In genomic region chr5:19733612-19734495, GRCh38 we compare ENCODE assay signal across 28 cellular contexts.
A peak's percentile ranks its signal among the peaks of the same experiment; 100 is the strongest.
DNase-seq lines count a peak whose midpoint lies in the region; ATAC-seq and TF ChIP-seq lines count a peak whose summit lies in the region.
"Had no signal": no experiment of that assay in that cellular context is flagged by ENCODE, and none has a peak within 500 bp of the region (broad histone marks: within the 10 kb centered on the region; RNA-seq: fewer than 3 reads in every experiment).

No MANE protein-coding gene starts in this region.

- H3K27me3 Mint-ChIP-seq in activated CD8-positive, alpha-beta memory T cell treated with anti-CD3 and anti-CD28 coated beads, Interleukin-2, amount 10 ng/mL, durations not matched to agents 7 days and 5 days = no peaks in the 10 kb centered on the region
- H3K27me3 Mint-ChIP-seq: activated T-helper 17 cell treated with anti-CD3 and anti-CD28 coated beads, Interleukin-2, amount 50 U/mL, for 72 hours; memory B cell; stimulated activated naive CD8-positive, alpha-beta T cell treated with anti-CD3 and anti-CD28 coated beads, Interleukin-15, Interleukin-2, amounts not matched to agents 100 ng/mL and 50 ng/mL, for 24 hours had no signal

- DNase-seq in mammary epithelial cell = peak; percentile 18
- DNase-seq in breast epithelium (ENCODE audit: low spot score in 2 of 2) = no peak
- peak; percentile 2 for DNase-seq in adipocyte (ENCODE audit: low read depth)
- no peak for DNase-seq in lower lobe of right lung
- no peak for DNase-seq in activated CD8-positive, alpha-beta memory T cell treated with anti-CD3 and anti-CD28 coated beads, Interleukin-2, amount 10 ng/mL, durations not matched to agents 7 days and 5 days
- no peak for DNase-seq in tibial nerve (ENCODE audit: low spot score in 2 of 2)
- no peak for DNase-seq in trophoblast cell
- DNase-seq in AG08395 (ENCODE audit: low spot score) = no peak
- DNase-seq: activated CD8-positive, alpha-beta T cell treated with anti-CD3 and anti-CD28 coated beads, Interleukin-2, amount 10 ng/mL, durations not matched to agents 7 days and 5 days; activated naive CD4-positive, alpha-beta T cell treated with anti-CD3 and anti-CD28 coated beads, Interleukin-2, amount 50 U/mL, for 16 hours; amygdala; Calu3; dorsolateral prefrontal cortex; Karpas-422; left cardiac atrium; NCI-H1417; NCI-H2029; NK-92 treated with Interleukin-12 subunit alpha and Interleukin-12 subunit beta, amount 100 ng/mL, for 24 hours; pancreas; testis had no signal

- H3K4me1 Mint-ChIP-seq in activated CD8-positive, alpha-beta memory T cell treated with anti-CD3 and anti-CD28 coated beads, Interleukin-2, amount 10 ng/mL, durations not matched to agents 7 days and 5 days = no peaks in the 10 kb centered on the region
- H3K4me1 Mint-ChIP-seq: activated T-helper 17 cell treated with anti-CD3 and anti-CD28 coated beads, Interleukin-2, amount 50 U/mL, for 72 hours; memory B cell; neural crest cell had no signal

- H3K79me1 ChIP-seq in trophoblast cell (ENCODE audit: low read length) = no peaks in the 10 kb centered on the region

- no peaks in the 10 kb centered on the region for H3K36me3 Mint-ChIP-seq in activated CD8-positive, alpha-beta memory T cell treated with anti-CD3 and anti-CD28 coated beads, Interleukin-2, amount 10 ng/mL, durations not matched to agents 7 days and 5 days
- H3K36me3 Mint-ChIP-seq: memory B cell had no signal

- no peak for TF ChIP-seq EP300 in tibial nerve (IDR thresholded peaks at IDR 0.05)

- no peak overlapping the region for H3K4me3 Mint-ChIP-seq in activated CD8-positive, alpha-beta memory T cell treated with anti-CD3 and anti-CD28 coated beads, Interleukin-2, amount 10 ng/mL, durations not matched to agents 7 days and 5 days
- H3K4me3 Mint-ChIP-seq: activated CD8-positive, alpha-beta T cell treated with anti-CD3 and anti-CD28 coated beads, Interleukin-2, amount 10 ng/mL, durations not matched to agents 7 days and 5 days; activated T-helper 17 cell treated with anti-CD3 and anti-CD28 coated beads, Interleukin-2, amount 50 U/mL, for 72 hours; memory B cell; neural crest cell; stimulated activated naive CD8-positive, alpha-beta T cell treated with anti-CD3 and anti-CD28 coated beads, Interleukin-15, Interleukin-2, amounts not matched to agents 100 ng/mL and 50 ng/mL, for 24 hours; T-helper 2 cell treated with Interferon-gamma antibody and Interleukin-4, amounts not matched to agents 5 μg/mL and 100 μg/mL, for 36 hours had no signal

- dilution Hi-C loops in mammary epithelial cell (cut with HindIII; ENCODE audit: low sequenced_read_pairs) = no loop called here

- H2BK120ac ChIP-seq in trophoblast cell (ENCODE audit: insufficient read depth, low read length, poor library complexity) = no peak overlapping the region

- in situ Hi-C loops in mammary epithelial cell (cut with MboI; ENCODE audit: low sequenced_read_pairs in 2 of 2) = no loop called here

- H3K27ac ChIP-seq in mammary epithelial cell (ENCODE audit: insufficient read depth, low read depth, low read length) = no peak overlapping the region
- H3K27ac ChIP-seq in breast epithelium = no peak overlapping the region
- H3K27ac ChIP-seq in lower lobe of right lung = no peak overlapping the region
- H3K27ac ChIP-seq in tibial nerve = no peak overlapping the region
- H3K27ac ChIP-seq in trophoblast cell (ENCODE audit: low read depth, low read length) = no peak overlapping the region
- H3K27ac ChIP-seq: dorsolateral prefrontal cortex, gastroesophageal sphincter, pancreas, skin epidermis, testis had no signal

- no peaks in the 10 kb centered on the region for H4K20me1 ChIP-seq in mammary epithelial cell (ENCODE audit: insufficient read depth, low read length)

- intact Hi-C loops in mammary epithelial cell (cut with micrococcal nuclease) = no loop called here
- intact Hi-C loops in breast epithelium (cut with DNase I; ENCODE audit: low total_unique reads) = no loop called here
- intact Hi-C loops in lower lobe of right lung (cut with DNase I) = no loop called here

- H3K23ac ChIP-seq in trophoblast cell (ENCODE audit: low read length) = no peak overlapping the region

- H4K8ac ChIP-seq in trophoblast cell (ENCODE audit: low read depth, low read length) = no peak overlapping the region

- H3K36me3 ChIP-seq in mammary epithelial cell (ENCODE audit: insufficient read depth, low read length) = no peaks in the 10 kb centered on the region
- no peaks in the 10 kb centered on the region for H3K36me3 ChIP-seq in breast epithelium
- H3K36me3 ChIP-seq in adipocyte (ENCODE audit: control insufficient read depth, insufficient read depth, low read length, severe bottlenecking) = no peaks in the 10 kb centered on the region
- H3K36me3 ChIP-seq in lower lobe of right lung = no peaks in the 10 kb centered on the region
- H3K36me3 ChIP-seq in tibial nerve = no peaks in the 10 kb centered on the region
- no peaks in the 10 kb centered on the region for H3K36me3 ChIP-seq in trophoblast cell (ENCODE audit: control insufficient read depth in 1 of 2, insufficient read depth in 2 of 2, low read length in 2 of 2)
- H3K36me3 ChIP-seq: gastroesophageal sphincter, HAP-1, pancreas had no signal

- no peaks in the 10 kb centered on the region for H3K79me2 ChIP-seq in mammary epithelial cell (ENCODE audit: insufficient read depth, low read length)
- no peaks in the 10 kb centered on the region for H3K79me2 ChIP-seq in trophoblast cell (ENCODE audit: control insufficient read depth, insufficient read depth, low read length, poor library complexity)

- no peak overlapping the region for H3K27ac Mint-ChIP-seq in activated CD8-positive, alpha-beta memory T cell treated with anti-CD3 and anti-CD28 coated beads, Interleukin-2, amount 10 ng/mL, durations not matched to agents 7 days and 5 days
- H3K27ac Mint-ChIP-seq: activated CD8-positive, alpha-beta T cell treated with anti-CD3 and anti-CD28 coated beads, Interleukin-2, amount 10 ng/mL, durations not matched to agents 7 days and 5 days; activated T-helper 17 cell treated with anti-CD3 and anti-CD28 coated beads, Interleukin-2, amount 50 U/mL, for 72 hours; memory B cell; stimulated activated naive CD8-positive, alpha-beta T cell treated with anti-CD3 and anti-CD28 coated beads, Interleukin-15, Interleukin-2, amounts not matched to agents 100 ng/mL and 50 ng/mL, for 24 hours; T-helper 2 cell treated with Interferon-gamma antibody and Interleukin-4, amounts not matched to agents 5 μg/mL and 100 μg/mL, for 36 hours had no signal

- H4K91ac ChIP-seq in trophoblast cell (ENCODE audit: low read depth, low read length) = no peak overlapping the region

- no peak overlapping the region for H3K9ac ChIP-seq in mammary epithelial cell (ENCODE audit: insufficient read depth, low read length)
- no peak overlapping the region for H3K9ac ChIP-seq in adipocyte (ENCODE audit: low read length)
- H3K9ac ChIP-seq in trophoblast cell (ENCODE audit: low read length) = no peak overlapping the region

- 68% methylated on average over 5 of the region's 6 CpGs for WGBS in mammary epithelial cell (ENCODE audit: low coverage, missing lambda C conversion rate)
- WGBS in tibial nerve, 2 donors = 84% methylated on average over 6 of the region's 6 CpGs
- no CpG with 5 or more reads among the region's 6 CpGs for WGBS in trophoblast cell (ENCODE audit: extremely low coverage, insufficient coverage, insufficient read length)

- H3K4me1 ChIP-seq in mammary epithelial cell (ENCODE audit: insufficient read depth, low read length) (no peaks in the 10 kb centered on the region), breast epithelium (no peaks in the 10 kb centered on the region), adipocyte (ENCODE audit: control insufficient read depth, insufficient read depth, low read length) (no peaks in the 10 kb centered on the region), lower lobe of right lung (no peaks in the 10 kb centered on the region), tibial nerve (no peaks in the 10 kb centered on the region), trophoblast cell (ENCODE audit: control insufficient read depth in 1 of 2, insufficient read depth in 2 of 2, low read length in 2 of 2) (peaks cover 0 to 3% of the 10 kb centered on the region in 2 experiments)
- H3K4me1 ChIP-seq: gastroesophageal sphincter, HAP-1, pancreas, testis had no signal

- ATAC-seq in lower lobe of right lung = peak; percentile 15 to 60
- ATAC-seq in activated CD8-positive, alpha-beta memory T cell treated with anti-CD3 and anti-CD28 coated beads, Interleukin-2, amount 10 ng/mL, durations not matched to agents 7 days and 5 days = no peak
- ATAC-seq: activated CD8-positive, alpha-beta T cell treated with anti-CD3 and anti-CD28 coated beads, Interleukin-2, amount 10 ng/mL, durations not matched to agents 7 days and 5 days; activated T-helper 17 cell treated with anti-CD3 and anti-CD28 coated beads, Interleukin-2, amount 50 U/mL, for 72 hours; gastroesophageal sphincter; left cardiac atrium; pancreas had no signal

- TF ChIP-seq POLR2A in breast epithelium (IDR thresholded peaks at IDR 0.05) (no peak), tibial nerve (IDR thresholded peaks at IDR 0.05) (no peak)

- H2AFZ ChIP-seq in mammary epithelial cell (ENCODE audit: low read depth, low read length) = no peak overlapping the region
- no peak overlapping the region for H2AFZ ChIP-seq in trophoblast cell (ENCODE audit: insufficient read depth, low read length, poor library complexity)

- no peak overlapping the region for H2BK5ac ChIP-seq in trophoblast cell (ENCODE audit: low read depth, low read length, poor library complexity)

- no peak overlapping the region for H3K18ac ChIP-seq in trophoblast cell (ENCODE audit: low read length)

- no peak overlapping the region for H3K4ac ChIP-seq in trophoblast cell (ENCODE audit: low read depth, low read length)

- TF ChIP-seq CTCF in mammary epithelial cell (conservative IDR thresholded peaks at IDR 0.05 in 1 of 2, IDR thresholded peaks at IDR 0.05 in 1 of 2; ENCODE audit: extremely low read depth in 1 of 2, insufficient read depth in 1 of 2, low read depth in 1 of 2, low read length in 2 of 2) (no peak), breast epithelium (IDR thresholded peaks at IDR 0.05) (no peak), lower lobe of right lung (IDR thresholded peaks at IDR 0.05) (no peak), tibial nerve (IDR thresholded peaks at IDR 0.05) (no peak)

- CTCF ChIA-PET in mammary epithelial cell (lab: Charles Lee; ENCODE audit: low non-redundant PET) = no interaction called here
- CTCF ChIA-PET in activated CD8-positive, alpha-beta memory T cell treated with anti-CD3 and anti-CD28 coated beads, Interleukin-2, amount 10 ng/mL, durations not matched to agents 7 days and 5 days (lab: Charles Lee) = no interaction called here

- no peak overlapping the region for H3K4me3 ChIP-seq in mammary epithelial cell (replicated peaks in 1 of 3; ENCODE audit: insufficient read depth in 1 of 3, low read depth in 2 of 3, low read length in 3 of 3)
- H3K4me3 ChIP-seq in breast epithelium = no peak overlapping the region
- H3K4me3 ChIP-seq in adipocyte (ENCODE audit: low read length) = no peak overlapping the region
- H3K4me3 ChIP-seq in lower lobe of right lung = no peak overlapping the region
- H3K4me3 ChIP-seq in tibial nerve = no peak overlapping the region
- no peak overlapping the region for H3K4me3 ChIP-seq in trophoblast cell (ENCODE audit: low read depth, low read length)
- H3K4me3 ChIP-seq: dorsolateral prefrontal cortex, gastroesophageal sphincter, HAP-1, pancreas, skin epidermis, testis had no signal

- H3K9me3 ChIP-seq in mammary epithelial cell (replicated peaks; ENCODE audit: insufficient read depth, low read length) (no peaks in the 10 kb centered on the region), breast epithelium (peaks cover 5 to 10% of the 10 kb centered on the region in 2 donors), adipocyte (ENCODE audit: control insufficient read depth, low read length) (no peaks in the 10 kb centered on the region), lower lobe of right lung (no peaks in the 10 kb centered on the region), tibial nerve (peaks cover 0 to 4% (median 0%) of the 10 kb centered on the region in 4 donors), trophoblast cell (ENCODE audit: insufficient read depth, low read depth, low read length) (peaks cover 5% of the 10 kb centered on the region)
- H3K9me3 ChIP-seq: gastroesophageal sphincter, HAP-1, pancreas, testis had no signal

- no peak overlapping the region for H3K4me2 ChIP-seq in mammary epithelial cell (ENCODE audit: insufficient read depth, low read depth, low read length)
- H3K4me2 ChIP-seq in trophoblast cell (ENCODE audit: low read length) = no peak overlapping the region

- H4K12ac ChIP-seq in trophoblast cell (ENCODE audit: low read depth, low read length) = no peak overlapping the region

- H3K27me3 ChIP-seq in mammary epithelial cell (ENCODE audit: insufficient read depth, low read length) (no peaks in the 10 kb centered on the region), breast epithelium (no peaks in the 10 kb centered on the region), adipocyte (replicated peaks; ENCODE audit: control insufficient read depth, insufficient read depth, low read length) (no peaks in the 10 kb centered on the region), lower lobe of right lung (ENCODE audit: low read depth) (no peaks in the 10 kb centered on the region), tibial nerve (no peaks in the 10 kb centered on the region), trophoblast cell (ENCODE audit: insufficient read depth, low read length) (no peaks in the 10 kb centered on the region)
- H3K27me3 ChIP-seq: dorsolateral prefrontal cortex, gastroesophageal sphincter, pancreas, testis had no signal

- no peak overlapping the region for H2AK5ac ChIP-seq in trophoblast cell (ENCODE audit: low read length)

- no TSS peak for BruUV-seq in mammary epithelial cell (replicated peaks; lab: Mats Ljungman, UMichigan)

- H2BK12ac ChIP-seq in trophoblast cell (ENCODE audit: low read length) = no peak overlapping the region

- no peak overlapping the region for H3K14ac ChIP-seq in trophoblast cell (ENCODE audit: low read length)

- peaks cover 5% of the 10 kb centered on the region for H3K9me3 Mint-ChIP-seq in activated CD8-positive, alpha-beta memory T cell treated with anti-CD3 and anti-CD28 coated beads, Interleukin-2, amount 10 ng/mL, durations not matched to agents 7 days and 5 days (ENCODE audit: low read depth)

Comparison
In these comparisons a context has a peak if more than half of its experiments do, and no peak if none do; other contexts are left out.
1. DNase-seq: peak in mammary epithelial cell (single experiment) and adipocyte (single experiment); none in breast epithelium (0 of 2), lower lobe of right lung (single experiment), activated CD8-positive, alpha-beta memory T cell treated with anti-CD3 and anti-CD28 coated beads, Interleukin-2, amount 10 ng/mL, durations not matched to agents 7 days and 5 days (single experiment), tibial nerve (0 of 2), trophoblast cell (0 of 2) and AG08395 (single experiment).